14 cellular contexts compared by ENCODE assay signal in the genomic region with DNA sequence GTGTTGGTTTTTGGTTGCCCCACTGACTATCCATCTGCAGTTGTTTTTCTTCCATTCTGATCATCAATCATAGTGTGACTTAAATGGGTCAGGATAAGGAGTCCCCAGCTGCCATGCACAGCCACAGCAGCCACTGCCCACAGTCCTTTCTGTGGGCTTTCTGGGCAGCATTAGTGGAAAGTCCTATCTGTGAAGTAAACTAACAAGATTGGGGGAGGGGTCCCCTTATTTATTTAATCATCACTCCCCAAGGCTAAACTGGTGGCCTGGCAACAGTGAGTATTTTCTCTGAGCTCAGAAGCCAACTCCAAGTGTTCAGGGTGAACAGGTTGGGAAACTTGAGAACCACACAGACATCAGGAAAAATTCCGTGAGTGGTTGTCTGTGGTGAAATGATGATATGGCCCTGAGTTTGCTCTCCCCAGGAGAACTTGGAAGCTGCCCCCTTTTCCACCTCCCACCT.
DNase-seq lines count a peak whose midpoint lies in the region; ATAC-seq, FAIRE-seq and TF ChIP-seq lines count a peak whose summit lies in the region.
"Had no signal": no experiment of that assay in that cellular context is flagged by ENCODE, and none has a peak within 500 bp of the region (broad histone marks: within the 10 kb centered on the region; RNA-seq: fewer than 3 reads in every experiment).

No MANE protein-coding gene starts in this region.

- no peak overlapping the region for H3K27ac Mint-ChIP-seq in Calu3 (ENCODE audit: unreplicated experiment)
- no peak overlapping the region for H3K27ac Mint-ChIP-seq in activated CD8-positive, alpha-beta T cell treated with anti-CD3 and anti-CD28 coated beads, Interleukin-2, amount 10 ng/mL, durations not matched to agents 7 days and 5 days
- H3K27ac Mint-ChIP-seq: activated CD8-positive, alpha-beta memory T cell treated with anti-CD3 and anti-CD28 coated beads, Interleukin-2, amount 10 ng/mL, durations not matched to agents 7 days and 5 days; dendritic cell treated with granulocyte-macrophage colony-stimulating factor and Interleukin-4, amounts not matched to agents 40 ng/mL and 50 ng/mL, for 4 days had no signal

- no peaks in the 10 kb centered on the region for H3K79me2 ChIP-seq in fibroblast of lung (ENCODE audit: control insufficient read depth, insufficient read depth, low read length)

- CTCF ChIA-PET in Calu3 (lab: Charles Lee): interaction anchor here (1.2 kb wide), 1 partner anchor 9 kb away, joined by 3 read pairs; no protein-coding TSS in a partner anchor
- CTCF ChIA-PET in activated CD8-positive, alpha-beta T cell treated with anti-CD3 and anti-CD28 coated beads, Interleukin-2, amount 10 ng/mL, durations not matched to agents 7 days and 5 days (lab: Charles Lee): no interaction called here

- no peak for TF ChIP-seq POLR2A in ovary (IDR thresholded peaks at IDR 0.05)

- intact Hi-C loops in ovary (cut with DNase I): no loop called here
- intact Hi-C loops in Calu3 (cut with micrococcal nuclease; ENCODE audit: unreplicated experiment): no loop called here
- intact Hi-C loops in kidney (cut with DNase I): no loop called here

- H2AFZ ChIP-seq in fibroblast of lung (ENCODE audit: low read length): no peak overlapping the region

- no peaks in the 10 kb centered on the region for H3K9me3 ChIP-seq in NT2/D1 (ENCODE audit: insufficient read depth, low read length)
- H3K9me3 ChIP-seq in fibroblast of lung (ENCODE audit: control insufficient read depth, insufficient read depth, low read depth, low read length): no peaks in the 10 kb centered on the region
- no peaks in the 10 kb centered on the region for H3K9me3 ChIP-seq in ovary
- H3K9me3 ChIP-seq in kidney (ENCODE audit: control insufficient read depth in 1 of 2, low read length in 2 of 2): no peaks in the 10 kb centered on the region

- H3K27me3 Mint-ChIP-seq in Calu3 (ENCODE audit: unreplicated experiment): no peaks in the 10 kb centered on the region
- no peaks in the 10 kb centered on the region for H3K27me3 Mint-ChIP-seq in activated CD8-positive, alpha-beta T cell treated with anti-CD3 and anti-CD28 coated beads, Interleukin-2, amount 10 ng/mL, durations not matched to agents 7 days and 5 days (ENCODE audit: low read depth)
- H3K27me3 Mint-ChIP-seq: dendritic cell treated with granulocyte-macrophage colony-stimulating factor and Interleukin-4, amounts not matched to agents 40 ng/mL and 50 ng/mL, for 4 days had no signal

- DNase-seq in EL: peak; percentile 83
- DNase-seq in NT2/D1 (ENCODE audit: low read depth, low spot score): no peak
- peak in 1 of 2 donors; percentile 100 for DNase-seq in fibroblast of lung (ENCODE audit: low read depth in 2 of 2)
- DNase-seq in ovary: no peak
- DNase-seq in Calu3: no peak
- DNase-seq in kidney: no peak
- DNase-seq in activated CD8-positive, alpha-beta T cell treated with anti-CD3 and anti-CD28 coated beads, Interleukin-2, amount 10 ng/mL, durations not matched to agents 7 days and 5 days: no peak
- DNase-seq: activated CD8-positive, alpha-beta memory T cell treated with anti-CD3 and anti-CD28 coated beads, Interleukin-2, amount 10 ng/mL, durations not matched to agents 7 days and 5 days; NCI-H2029; SW 1271 had no signal

- H4K20me1 ChIP-seq in fibroblast of lung (ENCODE audit: control insufficient read depth, extremely low read depth, insufficient read depth, low read length): no peaks in the 10 kb centered on the region

- no peak overlapping the region for H3K4me3 Mint-ChIP-seq in Calu3 (ENCODE audit: low read depth, unreplicated experiment)
- no peak overlapping the region for H3K4me3 Mint-ChIP-seq in activated CD8-positive, alpha-beta T cell treated with anti-CD3 and anti-CD28 coated beads, Interleukin-2, amount 10 ng/mL, durations not matched to agents 7 days and 5 days
- H3K4me3 Mint-ChIP-seq: activated CD8-positive, alpha-beta memory T cell treated with anti-CD3 and anti-CD28 coated beads, Interleukin-2, amount 10 ng/mL, durations not matched to agents 7 days and 5 days; dendritic cell treated with granulocyte-macrophage colony-stimulating factor and Interleukin-4, amounts not matched to agents 40 ng/mL and 50 ng/mL, for 4 days had no signal

- peak overlapping the region; percentile 39 for H3K4me2 ChIP-seq in fibroblast of lung (ENCODE audit: extremely low read depth, insufficient read depth, low read length)

- H3K4me1 Mint-ChIP-seq in Calu3 (ENCODE audit: low read depth, unreplicated experiment): peaks cover 31% of the 10 kb centered on the region
- no peaks in the 10 kb centered on the region for H3K4me1 Mint-ChIP-seq in activated CD8-positive, alpha-beta T cell treated with anti-CD3 and anti-CD28 coated beads, Interleukin-2, amount 10 ng/mL, durations not matched to agents 7 days and 5 days (ENCODE audit: low read depth)
- H3K4me1 Mint-ChIP-seq: activated CD8-positive, alpha-beta memory T cell treated with anti-CD3 and anti-CD28 coated beads, Interleukin-2, amount 10 ng/mL, durations not matched to agents 7 days and 5 days had no signal

- no TSS peak for BruUV-seq in Calu3 (replicated peaks; lab: Mats Ljungman, UMichigan)

- peak overlapping the region; percentile 86 for H3K27ac ChIP-seq in fibroblast of lung (ENCODE audit: insufficient read depth, low read length)
- peak overlapping the region; percentile 38 to 79 for H3K27ac ChIP-seq in ovary
- H3K27ac ChIP-seq in kidney (ENCODE audit: low read depth in 2 of 2, low read length in 2 of 2): no peak overlapping the region
- H3K27ac ChIP-seq: HL-60 had no signal

- H3K4me3 ChIP-seq in NT2/D1 (ENCODE audit: insufficient read length, low read depth) (peak overlapping the region; percentile 11), fibroblast of lung (replicated peaks in 1 of 4; ENCODE audit: control extremely low read depth in 1 of 4, insufficient read depth in 1 of 4, low read depth in 3 of 4, low read length in 4 of 4) (no peak overlapping the region), ovary (no peak overlapping the region), kidney (ENCODE audit: low read length in 2 of 2) (no peak overlapping the region)

- no peaks in the 10 kb centered on the region for H3K27me3 ChIP-seq in NT2/D1 (ENCODE audit: insufficient read depth, insufficient read length)
- no peaks in the 10 kb centered on the region for H3K27me3 ChIP-seq in fibroblast of lung (ENCODE audit: control insufficient read depth, insufficient read depth, low read length)
- H3K27me3 ChIP-seq in ovary: no peaks in the 10 kb centered on the region

- peaks cover 47% of the 10 kb centered on the region for H3K36me3 ChIP-seq in NT2/D1 (ENCODE audit: insufficient read depth, insufficient read length, low read length)
- no peaks in the 10 kb centered on the region for H3K36me3 ChIP-seq in fibroblast of lung (ENCODE audit: control insufficient read depth, insufficient read depth, low read length)
- no peaks in the 10 kb centered on the region for H3K36me3 ChIP-seq in ovary
- no peaks in the 10 kb centered on the region for H3K36me3 ChIP-seq in kidney (ENCODE audit: control insufficient read depth in 1 of 2, insufficient read depth in 2 of 2, low read length in 2 of 2)

- H3K4me1 ChIP-seq in NT2/D1 (ENCODE audit: insufficient read depth, insufficient read length) (peaks cover 4% of the 10 kb centered on the region), fibroblast of lung (ENCODE audit: control insufficient read depth, extremely low read depth, insufficient read depth, low read length) (peaks cover 33% of the 10 kb centered on the region), ovary (ENCODE audit: insufficient read depth) (peaks cover 32% of the 10 kb centered on the region), kidney (ENCODE audit: control insufficient read depth in 1 of 2, insufficient read depth in 1 of 2, low read depth in 1 of 2, low read length in 2 of 2) (peaks cover 26 to 37% of the 10 kb centered on the region in 2 donors)

- H3K36me3 Mint-ChIP-seq in Calu3 (ENCODE audit: insufficient read depth, unreplicated experiment): no peaks in the 10 kb centered on the region
- H3K36me3 Mint-ChIP-seq in activated CD8-positive, alpha-beta T cell treated with anti-CD3 and anti-CD28 coated beads, Interleukin-2, amount 10 ng/mL, durations not matched to agents 7 days and 5 days (ENCODE audit: low read depth): no peaks in the 10 kb centered on the region
- H3K36me3 Mint-ChIP-seq: activated CD8-positive, alpha-beta memory T cell treated with anti-CD3 and anti-CD28 coated beads, Interleukin-2, amount 10 ng/mL, durations not matched to agents 7 days and 5 days had no signal

- TF ChIP-seq EP300 in ovary (IDR thresholded peaks at IDR 0.05): no peak

- no peaks in the 10 kb centered on the region for H3K9me3 Mint-ChIP-seq in Calu3 (ENCODE audit: low read depth, unreplicated experiment)
- H3K9me3 Mint-ChIP-seq in activated CD8-positive, alpha-beta T cell treated with anti-CD3 and anti-CD28 coated beads, Interleukin-2, amount 10 ng/mL, durations not matched to agents 7 days and 5 days (ENCODE audit: insufficient read depth): no peaks in the 10 kb centered on the region
- H3K9me3 Mint-ChIP-seq: dendritic cell treated with granulocyte-macrophage colony-stimulating factor and Interleukin-4, amounts not matched to agents 40 ng/mL and 50 ng/mL, for 4 days had no signal

- FAIRE-seq in kidney (lab: Jason Lieb, UNC): no peak

- TF ChIP-seq CTCF in fibroblast of lung (conservative IDR thresholded peaks at IDR 0.05 in 1 of 2, IDR thresholded peaks at IDR 0.05 in 1 of 2; ENCODE audit: low read depth in 1 of 2, low read length in 2 of 2) (no peak), ovary (IDR thresholded peaks at IDR 0.05) (no peak), Calu3 (IDR thresholded peaks at IDR 0.05; ENCODE audit: unreplicated experiment) (no peak), kidney (IDR thresholded peaks at IDR 0.05; ENCODE audit: borderline replicate concordance, extremely low read depth, insufficient read depth) (no peak)

- ATAC-seq in HG02870 (IDR thresholded peaks at IDR 0.05; ENCODE audit: unreplicated experiment): no peak
- ATAC-seq in activated CD8-positive, alpha-beta T cell treated with anti-CD3 and anti-CD28 coated beads, Interleukin-2, amount 10 ng/mL, durations not matched to agents 7 days and 5 days: no peak
- ATAC-seq: activated CD8-positive, alpha-beta memory T cell treated with anti-CD3 and anti-CD28 coated beads, Interleukin-2, amount 10 ng/mL, durations not matched to agents 7 days and 5 days; HCT116 had no signal

- H3K9ac ChIP-seq in NT2/D1 (ENCODE audit: insufficient read length, low read depth) (no peak overlapping the region), fibroblast of lung (ENCODE audit: insufficient read depth, low read length) (no peak overlapping the region), kidney (ENCODE audit: low read length in 2 of 2) (no peak overlapping the region)

- WGBS in ovary, 3 donors: 13 to 24% (median 21%) methylated on average over 1 of the region's 1 CpG

- POLR2A ChIA-PET in activated CD8-positive, alpha-beta T cell treated with anti-CD3 and anti-CD28 coated beads, Interleukin-2, amount 10 ng/mL, durations not matched to agents 7 days and 5 days (lab: Charles Lee): no interaction called here

Comparison
In these comparisons a context has a peak if more than half of its experiments do, and no peak if none do; other contexts are left out.
1. H3K27ac ChIP-seq: peak in fibroblast of lung (single experiment) and ovary (2 of 2); none in kidney (0 of 2).